Comparison of ENCODE assay signal across 9 cellular contexts in the genomic region with DNA sequence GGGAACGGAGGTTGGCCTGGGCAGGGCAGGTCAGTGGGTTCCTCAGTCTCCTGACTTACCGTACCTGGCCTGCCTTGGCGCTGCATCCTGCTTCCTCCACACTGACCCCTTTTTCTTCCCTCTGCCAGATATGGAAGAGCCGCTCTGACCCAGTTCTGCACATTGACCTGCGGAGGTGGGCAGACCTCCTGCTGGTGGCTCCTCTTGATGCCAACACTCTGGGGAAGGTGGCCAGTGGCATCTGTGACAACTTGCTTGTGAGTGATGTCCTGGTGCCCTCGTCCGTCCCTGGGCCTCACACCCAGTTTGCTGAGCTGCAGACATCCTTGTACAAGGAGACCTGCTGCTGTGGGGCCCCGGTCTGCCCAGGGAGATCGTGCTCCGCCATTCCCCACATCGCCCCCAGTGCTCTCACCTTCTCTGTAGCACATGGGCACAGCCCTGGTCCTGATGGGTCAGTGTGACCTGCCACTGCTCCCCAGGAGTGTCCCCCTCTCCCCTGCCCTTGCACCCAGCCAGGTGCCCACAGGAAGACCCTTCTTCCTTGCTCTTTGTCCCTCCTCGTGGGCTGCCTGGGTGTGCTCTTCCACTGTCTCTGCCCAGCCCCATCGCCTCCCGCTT. TPM values are rescaled to one million over a fixed set of nuclear protein-coding genes. Genes with fewer than 3 reads are reported as not detected.
DNase-seq lines count a peak whose midpoint lies in the region; ATAC-seq and TF ChIP-seq lines count a peak whose summit lies in the region.
"Had no signal": no experiment of that assay in that cellular context is flagged by ENCODE, and none has a peak within 500 bp of the region (broad histone marks: within the 10 kb centered on the region; RNA-seq: fewer than 3 reads in every experiment).

No MANE protein-coding gene starts in this region.

- H3K4me1 Mint-ChIP-seq in neural progenitor cell = peaks cover 13% of the 10 kb centered on the region

- POLR2A ChIA-PET in RWPE1 (lab: Yijun Ruan, JAX; ENCODE audit: low non-redundant PET) = interaction anchor here (0.6 to 1.1 kb wide), 2 partner anchors 56 to 158 kb away, joined by 3 read pairs; a partner anchor contains a TSS

- H3K36me3 ChIP-seq in right atrium auricular region (no peaks in the 10 kb centered on the region), neural progenitor cell (no peaks in the 10 kb centered on the region), uterus (no peaks in the 10 kb centered on the region)

- TF ChIP-seq POLR2A in uterus (IDR thresholded peaks at IDR 0.05) = no peak

- TF ChIP-seq CTCF in right atrium auricular region (IDR thresholded peaks at IDR 0.05) = no peak
- TF ChIP-seq CTCF in dorsolateral prefrontal cortex (IDR thresholded peaks at IDR 0.05 in 54 of 56, conservative IDR thresholded peaks at IDR 0.05 in 2 of 56; ENCODE audit: low read depth in 1 of 56, partially characterized antibody in 56 of 56) = no peak
- TF ChIP-seq CTCF in neural progenitor cell (IDR thresholded peaks at IDR 0.05) = no peak
- TF ChIP-seq CTCF in uterus (IDR thresholded peaks at IDR 0.05) = no peak
- no peak for TF ChIP-seq CTCF in RWPE1 (conservative IDR thresholded peaks at IDR 0.05; ENCODE audit: low read depth)

- H3K9me3 ChIP-seq in right atrium auricular region (no peaks in the 10 kb centered on the region), neural progenitor cell (ENCODE audit: low read depth) (no peaks in the 10 kb centered on the region), uterus (no peaks in the 10 kb centered on the region)

- H3K4me3 ChIP-seq in right atrium auricular region = peak overlapping the region in 1 of 2 donors; percentile 17
- H3K4me3 ChIP-seq in dorsolateral prefrontal cortex = peak overlapping the region in 41 of 59 donors; percentile 2 to 51 (median 28)
- no peak overlapping the region for H3K4me3 ChIP-seq in neural progenitor cell
- H3K4me3 ChIP-seq in uterus = no peak overlapping the region

- no peaks in the 10 kb centered on the region for H3F3A ChIP-seq in neural progenitor cell (ENCODE audit: low read depth)

- peak overlapping the region; percentile 8 for H3K4me3 Mint-ChIP-seq in neural progenitor cell

- H3K36me3 Mint-ChIP-seq in neural progenitor cell = peaks cover 9% of the 10 kb centered on the region

- H3K27me3 ChIP-seq in right atrium auricular region (no peaks in the 10 kb centered on the region), dorsolateral prefrontal cortex (no peaks in the 10 kb centered on the region), neural progenitor cell (no peaks in the 10 kb centered on the region), uterus (no peaks in the 10 kb centered on the region)

- H3K27ac ChIP-seq in right atrium auricular region (peak overlapping the region; percentile 83 to 89), dorsolateral prefrontal cortex (peak overlapping the region; percentile 1 to 95 (median 87)), neural progenitor cell (no peak overlapping the region), uterus (peak overlapping the region; percentile 61 to 82), RWPE1 (no peak overlapping the region; the same call in 1 of the 2 replicates)

- H3K27ac Mint-ChIP-seq in neural progenitor cell = no peak overlapping the region

- H3K27me3 Mint-ChIP-seq in neural progenitor cell (ENCODE audit: insufficient read depth, low read depth) = peaks cover 6% of the 10 kb centered on the region

- no peak for DNase-seq in right atrium auricular region (ENCODE audit: low spot score)
- DNase-seq in left ventricle myocardium superior = no peak
- DNase-seq in dorsolateral prefrontal cortex = no peak
- DNase-seq in neural progenitor cell (ENCODE audit: low spot score) = no peak
- no peak for DNase-seq in uterus
- DNase-seq in HK-2 (ENCODE audit: unreplicated experiment) = no peak
- no peak for DNase-seq in SKM-1 treated with dmso at 0.1 percent for 144 hours (lab: John Stamatoyannopoulos, UW; ENCODE audit: unreplicated experiment)
- no peak for DNase-seq in RWPE1 (ENCODE audit: low spot score)
- DNase-seq: NCI-H446 treated with DMSO at 0.1 percent for 48 hours had no signal

- H2AFZ ChIP-seq in neural progenitor cell (replicated peaks) = no peak overlapping the region

- peaks cover 14% of the 10 kb centered on the region for H4K20me1 ChIP-seq in neural progenitor cell (ENCODE audit: low read depth)

- ATAC-seq in left ventricle myocardium superior = no peak

- H3K9me3 Mint-ChIP-seq in neural progenitor cell = no peaks in the 10 kb centered on the region

- intact Hi-C loops in left ventricle myocardium superior (cut with micrococcal nuclease) (loop anchor here (5.0 kb wide), 1 partner anchor 158 kb away; a partner anchor contains a TSS), dorsolateral prefrontal cortex (cut with DNase I) (loop anchor here in 1 of 2 donors (5.0 kb wide), 1 partner anchor 158 kb away; a partner anchor contains a TSS), uterus (cut with DNase I; ENCODE audit: low total_unique reads) (no loop called here)

- peaks cover 2% of the 10 kb centered on the region for H3K79me2 ChIP-seq in neural progenitor cell (ENCODE audit: low read depth)

- no peak overlapping the region for H3K4me2 ChIP-seq in neural progenitor cell

- H3K9ac ChIP-seq in neural progenitor cell = no peak overlapping the region

- CTCF ChIA-PET in RWPE1 (lab: Yijun Ruan, JAX) = interaction anchor here (0.6 to 1.5 kb wide), 3 partner anchors 157 to 280 kb away, joined by 3 to 8 read pairs (median 4); a partner anchor contains a TSS

- H3K4me1 ChIP-seq in right atrium auricular region (peaks cover 0 to 77% of the 10 kb centered on the region in 2 donors), neural progenitor cell (peaks cover 17% of the 10 kb centered on the region), uterus (peaks cover 0 to 19% of the 10 kb centered on the region in 2 donors)

RNA-seq across cellular contexts. Expression of a gene that starts 21.0 kb away (rescaled TPM):
- 10 to 100 TPM; 10.6 to 11.5 TPM for total RNA-seq in right atrium auricular region
- 5.1 TPM for total RNA-seq in left ventricle myocardium superior
- total RNA-seq in dorsolateral prefrontal cortex = 10 to 100 TPM in 59 of 120 experiments, 1 to 10 TPM in 61; 3.9 to 23.6 (median 9.9) TPM
- 15.8 and 38.6 TPM in 2 replicates for total RNA-seq in neural progenitor cell (ENCODE audit: low replicate concordance)
- 10 to 100 TPM in 2 of 4 donors, 1 to 10 TPM in 2; 1.2 to 22.8 (median 6.9) TPM for total RNA-seq in uterus

RNA-seq across cellular contexts. Expression of a gene that starts 49.0 kb away (rescaled TPM):
- total RNA-seq in right atrium auricular region (1 to 10 TPM; 4.0 to 7.5 TPM), left ventricle myocardium superior (2.8 TPM), dorsolateral prefrontal cortex (100 to 1,000 TPM; 158 to 432 (median 337) TPM), neural progenitor cell (ENCODE audit: low replicate concordance) (16.4 and 24.9 TPM in 2 replicates), uterus (1 to 10 TPM in 3 of 4 donors, under 1 TPM in 1; 0.29 to 6.6 (median 1.9) TPM)

Comparison
In these comparisons a context has a peak if more than half of its experiments do, and no peak if none do; other contexts are left out.
1. H3K27ac ChIP-seq: peak in right atrium auricular region (2 of 2), dorsolateral prefrontal cortex (59 of 59) and uterus (2 of 2); none in neural progenitor cell (single experiment) and RWPE1 (single experiment).
2. H3K4me3 ChIP-seq: peak in dorsolateral prefrontal cortex (41 of 59); none in neural progenitor cell (single experiment) and uterus (0 of 2).